Comparison of ENCODE assay signal across 8 cellular contexts in genomic region chr6:57173886-57174510, GRCh38. TPM values are rescaled to one million over a fixed set of nuclear protein-coding genes. Genes with fewer than 3 reads are reported as not detected.
DNase-seq lines count a peak whose midpoint lies in the region; ATAC-seq, FAIRE-seq and TF ChIP-seq lines count a peak whose summit lies in the region.

No MANE protein-coding gene starts in this region.

- WGBS in GM12878 (ENCODE audit: insufficient coverage, insufficient replicate concordance, low lambda C conversion rate, missing lambda C conversion rate) = 44% methylated on average over 5 of the region's 5 CpGs
- no CpG with 5 or more reads among the region's 5 CpGs for WGBS in mesendoderm (ENCODE audit: extremely low coverage, insufficient coverage, low lambda C conversion rate)

- intact Hi-C loops in GM12878 (cut with micrococcal nuclease; ENCODE audit: unreplicated experiment) = loop anchor here (2.0 to 5.0 kb wide), 6 partner anchors 49 to 272 kb away; partner anchors contain the start of genes BEND6, PRIM2, RAB23 and ZNF451

- H2AFZ ChIP-seq in GM12878 (ENCODE audit: control insufficient read depth, low read depth, low read length) = peak overlapping the region; percentile 79

- POLR2A ChIA-PET in GM12878 (lab: Charles Lee) = interaction anchor here (1.3 kb wide), 1 partner anchor 9 kb away, joined by 4 read pairs; no protein-coding TSS in a partner anchor

- no peak overlapping the region for H2BK120ac ChIP-seq in mesendoderm (ENCODE audit: low read depth, low read length)

- no peak for TF ChIP-seq CTCF in LNCaP clone FGC (IDR thresholded peaks at IDR 0.05; ENCODE audit: control insufficient read depth, extremely low read depth, insufficient read depth)
- TF ChIP-seq CTCF in GM12878 (IDR thresholded peaks at IDR 0.05 in 2 of 3, conservative IDR thresholded peaks at IDR 0.05 in 1 of 3; ENCODE audit: control insufficient read depth in 2 of 3, extremely low read depth in 1 of 3, insufficient read depth in 1 of 3, low read depth in 3 of 3, low read length in 3 of 3) = no peak

- no peaks in the 10 kb centered on the region for H3K9me3 ChIP-seq in GM12878 (replicated peaks; ENCODE audit: control insufficient read depth, insufficient read depth, low read length)

- SMC1A ChIA-PET in GM12878 (lab: Charles Lee; ENCODE audit: uncharacterized antibody, unreplicated experiment) = no interaction called here

- H3K18ac ChIP-seq in mesendoderm (ENCODE audit: low read length) = peak overlapping the region; percentile 65

- peak overlapping the region; percentile 61 for H3K4me3 ChIP-seq in LNCaP clone FGC (ENCODE audit: low read depth, low read length)
- peak overlapping the region; percentile 84 for H3K4me3 ChIP-seq in GM12878
- no peak overlapping the region for H3K4me3 ChIP-seq in mesendoderm (ENCODE audit: low read length)

- DNase-seq in EH (ENCODE audit: low read depth) (peak; percentile 89), LNCaP clone FGC (ENCODE audit: low read depth) (no peak), GM12878 (ENCODE audit: low read depth, low spot score) (no peak), mesendoderm (peak; percentile 82), SIG-M5 (lab: John Stamatoyannopoulos, UW) (no peak), NCI-H187 (lab: John Stamatoyannopoulos, UW) (no peak), Ammon's horn (ENCODE audit: low spot score) (no peak)
- DNase-seq in activated effector memory CD4-positive, alpha-beta T cell treated with Interleukin-2 at 50 U/mL for 16 hours = no peak

- peak overlapping the region; percentile 77 for H3K56ac ChIP-seq in mesendoderm (ENCODE audit: low read length)

- no peak for TF ChIP-seq POLR2A in GM12878 (IDR thresholded peaks at IDR 0.05; ENCODE audit: low read depth, low read length)

- H3K36me3 ChIP-seq in GM12878 (ENCODE audit: control insufficient read depth in 2 of 2, insufficient read depth in 2 of 2, low read length in 1 of 2) (peaks cover 0 to 5% of the 10 kb centered on the region in 2 experiments; a peak in 3 of 4 replicates), mesendoderm (ENCODE audit: control insufficient read depth, insufficient read depth, low read length) (no peaks in the 10 kb centered on the region)

- H3K27ac ChIP-seq in GM12878 (ENCODE audit: control insufficient read depth, insufficient read depth) (peak overlapping the region; percentile 86), mesendoderm (ENCODE audit: low read depth, low read length) (peak overlapping the region; percentile 89)

- H3K27me3 ChIP-seq in GM12878 (replicated peaks in 1 of 2; ENCODE audit: control insufficient read depth in 2 of 2, insufficient read depth in 2 of 2, low read length in 1 of 2) (no peaks in the 10 kb centered on the region), mesendoderm (ENCODE audit: insufficient read depth, low read length, poor library complexity) (no peaks in the 10 kb centered on the region)

- no peak overlapping the region for H4K8ac ChIP-seq in mesendoderm (ENCODE audit: low read depth, low read length)

- H3K79me1 ChIP-seq in mesendoderm (ENCODE audit: low read length) = peaks cover 4% of the 10 kb centered on the region

- peak overlapping the region; percentile 64 for H2BK15ac ChIP-seq in mesendoderm (replicated peaks; ENCODE audit: low read depth)

- no peak for ATAC-seq in GM12878

- H3K4me1 ChIP-seq in GM12878 (ENCODE audit: control insufficient read depth, insufficient read depth, low read length) = no peaks in the 10 kb centered on the region
- H3K4me1 ChIP-seq in mesendoderm (ENCODE audit: control insufficient read depth, low read depth, low read length) = peaks cover 2% of the 10 kb centered on the region

- H3K4me2 ChIP-seq in GM12878 (ENCODE audit: control insufficient read depth, insufficient read depth) (peak overlapping the region; percentile 93), mesendoderm (ENCODE audit: low read length) (peak overlapping the region; percentile 50)

- RAD21 ChIA-PET in GM12878 (lab: Charles Lee; ENCODE audit: unreplicated experiment) = interaction anchor here (1.3 kb wide), 1 partner anchor 270 kb away, joined by 3 read pairs; no protein-coding TSS in a partner anchor

- peak overlapping the region; percentile 49 for H3K4ac ChIP-seq in mesendoderm (ENCODE audit: low read depth, low read length)

- CTCF ChIA-PET in GM12878 (lab: Yijun Ruan, JAX) = interaction anchor here (1.0 kb wide), 1 partner anchor 143 kb away, joined by 3 read pairs; the partner anchor contains the start of gene PRIM2

- no peak for TF ChIP-seq RAD21 in GM12878 (IDR thresholded peaks at IDR 0.05; ENCODE audit: insufficient read depth, low read depth, low read length)

- no peak overlapping the region for H2BK5ac ChIP-seq in mesendoderm (ENCODE audit: low read length)

- no peaks in the 10 kb centered on the region for H4K20me1 ChIP-seq in GM12878 (ENCODE audit: control insufficient read depth, insufficient read depth)

- in situ Hi-C loops in GM12878 (cut with MboI) = loop anchor here (10.0 kb wide), 1 partner anchor 141 kb away; the partner anchor contains the start of gene PRIM2

- no peak for TF ChIP-seq EP300 in GM12878 (IDR thresholded peaks at IDR 0.05; ENCODE audit: borderline replicate concordance in 1 of 2, control insufficient read depth in 1 of 2, low read depth in 2 of 2, low read length in 2 of 2)

- FAIRE-seq in GM12878 (lab: Jason Lieb, UNC) = no peak

- peak overlapping the region; percentile 73 for H3K9ac ChIP-seq in GM12878 (ENCODE audit: control insufficient read depth, insufficient read depth, low read length)
- H3K9ac ChIP-seq in mesendoderm (ENCODE audit: low read length) = peak overlapping the region; percentile 55

- H2AK5ac ChIP-seq in mesendoderm (ENCODE audit: low read length) = no peak overlapping the region

- H3K79me2 ChIP-seq in GM12878 (ENCODE audit: control insufficient read depth, insufficient read depth, low read length) (peaks cover 67% of the 10 kb centered on the region), mesendoderm (ENCODE audit: control insufficient read depth, insufficient read depth, low read length) (peaks cover 19% of the 10 kb centered on the region)

- H4K5ac ChIP-seq in mesendoderm (ENCODE audit: low read length) = no peak overlapping the region

- no peak overlapping the region for H3K23ac ChIP-seq in mesendoderm (ENCODE audit: low read length)

- BruUV-seq in GM12878 (replicated peaks; lab: Mats Ljungman, UMichigan) = TSS peak; percentile 45

TF ChIP-seq in GM12878, 131 proteins besides CTCF, POLR2A, EP300 and RAD21 (continues in another document):
- peak; percentile 49; the same call in 1 of the 2 replicates for TF ChIP-seq ZNF24 (IDR thresholded peaks at IDR 0.05)
- no peak for TF ChIP-seq JUND (IDR thresholded peaks at IDR 0.05; ENCODE audit: low read depth, low read length)
- TF ChIP-seq CBX5 (IDR thresholded peaks at IDR 0.05; ENCODE audit: low read depth) = no peak
- 0 out of 2 replicates have a peak, but pooled peaks have one; percentile 24 for TF ChIP-seq IKZF1 (conservative IDR thresholded peaks at IDR 0.05)

RNA-seq across cellular contexts. Expression of gene BAG2, which starts 1.9 kb away (rescaled TPM):
- 17.6 and 19.4 TPM in 2 replicates for total RNA-seq in GM12878 (2013; cell fraction: nucleolus; rRNA removed)
- total RNA-seq in GM12878 (2014; rRNA removed) (7.9 and 9.4 TPM in 2 replicates), GM12878 (2014; rRNA removed; fragmentation: Illumina TruSeq; extraction: Trizol) (10.9 and 11.8 TPM in 2 replicates), GM12878 (2021) (8.8 and 9.2 TPM in 2 replicates)
- 1.7 TPM for polyA plus RNA-seq in GM12878 (2011; ENCODE audit: low read depth)
- polyA plus RNA-seq in GM12878 (2011; rRNA removed) (8.3 and 11.5 TPM in 2 replicates), GM12878 (2014; fragmentation: Illumina TruSeq; extraction: Trizol) (8.8 and 10.1 TPM in 2 replicates), GM12878 (2014; fragmentation: Nextera tagmentation; extraction: Ambion mirVana) (10 to 100 TPM in 1 of 2 experiments, 1 to 10 TPM in 1; 8.9 to 10.8 TPM), GM12878 (2014; rRNA removed) (7.1 and 7.7 TPM in 2 replicates), GM12878 (2016; fragmentation: Nextera tagmentation; extraction: Ambion mirVana) (10 to 100 TPM; 16.1 to 17.6 TPM)
- polyA plus RNA-seq in GM12878 (2011; cell fraction: cytosol; rRNA removed) = 2.5 and 2.7 TPM in 2 replicates
- polyA plus RNA-seq in GM12878 (2011; cell fraction: nucleus; rRNA removed) = 2.4 and 3.0 TPM in 2 replicates
- 4.5 TPM in 2 replicates for polyA plus RNA-seq in GM12878 (2012)
- 3.3 and 4.5 TPM in 2 replicates for polyA minus RNA-seq in GM12878 (2011; rRNA and poly(A)+ RNA removed)
- 2.1 and 2.3 TPM in 2 replicates for polyA minus RNA-seq in GM12878 (2011; cell fraction: cytosol; rRNA and poly(A)+ RNA removed)
- polyA minus RNA-seq in GM12878 (2011; cell fraction: nucleus; rRNA and poly(A)+ RNA removed) = 4.8 and 9.9 TPM in 2 replicates
- 7.4 TPM for polyA plus RNA-seq in mesendoderm (2013, experiment 1 of 2)
- 7.4 TPM for polyA plus RNA-seq in mesendoderm (2013, experiment 2 of 2)

RNA-seq across cellular contexts. Expression of gene RAB23, which starts 48.1 kb away (rescaled TPM):
- 4.0 and 4.5 TPM in 2 replicates for total RNA-seq in GM12878 (2013; cell fraction: nucleolus; rRNA removed)
- total RNA-seq in GM12878 (2014; rRNA removed) (4.0 and 4.5 TPM in 2 replicates), GM12878 (2014; rRNA removed; fragmentation: Illumina TruSeq; extraction: Trizol) (4.7 and 4.9 TPM in 2 replicates), GM12878 (2021) (3.2 and 3.6 TPM in 2 replicates)
- 0.38 TPM for polyA plus RNA-seq in GM12878 (2011; ENCODE audit: low read depth)
- polyA plus RNA-seq in GM12878 (2011; rRNA removed) (6.0 and 10.0 TPM in 2 replicates), GM12878 (2014; fragmentation: Illumina TruSeq; extraction: Trizol) (4.9 and 8.0 TPM in 2 replicates), GM12878 (2014; fragmentation: Nextera tagmentation; extraction: Ambion mirVana) (1 to 10 TPM in 1 of 2 experiments, under 1 TPM in 1; 0.80 to 1.3 TPM), GM12878 (2014; rRNA removed) (2.3 and 3.0 TPM in 2 replicates), GM12878 (2016; fragmentation: Nextera tagmentation; extraction: Ambion mirVana) (1 to 10 TPM; 2.8 to 3.0 TPM)
- polyA plus RNA-seq in GM12878 (2011; cell fraction: cytosol; rRNA removed) = 1.4 and 2.0 TPM in 2 replicates
- polyA plus RNA-seq in GM12878 (2011; cell fraction: nucleus; rRNA removed) = 2.3 and 2.7 TPM in 2 replicates
- polyA plus RNA-seq in GM12878 (2012) = 0.66 and 1.7 TPM in 2 replicates
- 2.4 and 3.7 TPM in 2 replicates for polyA minus RNA-seq in GM12878 (2011; rRNA and poly(A)+ RNA removed)
- 1.9 and 3.0 TPM in 2 replicates for polyA minus RNA-seq in GM12878 (2011; cell fraction: cytosol; rRNA and poly(A)+ RNA removed)
- polyA minus RNA-seq in GM12878 (2011; cell fraction: nucleus; rRNA and poly(A)+ RNA removed) = 1.8 and 3.4 TPM in 2 replicates
- polyA plus RNA-seq in mesendoderm (2013, experiment 1 of 2) = 11.0 TPM
- polyA plus RNA-seq in mesendoderm (2013, experiment 2 of 2) = 10.6 TPM

Comparison
In these comparisons a context has a peak if more than half of its experiments do, and no peak if none do; other contexts are left out.
1. DNase-seq: peak in EH (single experiment) and mesendoderm (single experiment); none in LNCaP clone FGC (single experiment), GM12878 (single experiment), activated effector memory CD4-positive, alpha-beta T cell treated with Interleukin-2 at 50 U/mL for 16 hours (single experiment), SIG-M5 (single experiment), NCI-H187 (0 of 2) and Ammon's horn (single experiment).